8 cellular contexts compared by ENCODE assay signal in genomic region chr1:7962011-7962335, GRCh38. TPM values are rescaled to one million over a fixed set of nuclear protein-coding genes. Genes with fewer than 3 reads are reported as not detected.
DNase-seq lines count a peak whose midpoint lies in the region; ATAC-seq and TF ChIP-seq lines count a peak whose summit lies in the region.

No MANE protein-coding gene starts in this region.

- H3K36me3 ChIP-seq in IMR-90 (ENCODE audit: control insufficient read depth, insufficient read depth, low read length) (peaks cover 23% of the 10 kb centered on the region), brain microvascular endothelial cell (replicated peaks) (peaks cover 29% of the 10 kb centered on the region), mesodermal cell (ENCODE audit: control insufficient read depth, insufficient read depth, low read length) (peaks cover 44% of the 10 kb centered on the region)

- no peak for TF ChIP-seq POLR2A in IMR-90 (IDR thresholded peaks at IDR 0.05; ENCODE audit: low read depth, low read length)

- H3K18ac ChIP-seq in IMR-90 (ENCODE audit: low read depth, low read length): peak overlapping the region; percentile 70

- peak overlapping the region; percentile 88; the same call in 1 of the 2 replicates for H3K23ac ChIP-seq in IMR-90 (ENCODE audit: low read depth, low read length)

- H2BK120ac ChIP-seq in IMR-90 (ENCODE audit: low read depth, low read length): no peak overlapping the region

- BruUV-seq in IMR-90 (replicated peaks; lab: Mats Ljungman, UMichigan): TSS peak; percentile 23

- peaks cover 10% of the 10 kb centered on the region for H4K20me1 ChIP-seq in IMR-90 (ENCODE audit: insufficient read depth, low read length)

- H2AFZ ChIP-seq in IMR-90 (replicated peaks; ENCODE audit: low read length, poor library complexity): peak overlapping the region; percentile 98

- H2BK5ac ChIP-seq in IMR-90 (ENCODE audit: low read depth, low read length, poor library complexity, severe bottlenecking): peak overlapping the region; percentile 93

- H3K9me3 ChIP-seq in AG04450 (ENCODE audit: control insufficient read depth, insufficient read depth, low read length) (no peaks in the 10 kb centered on the region), IMR-90 (ENCODE audit: control insufficient read depth, insufficient read depth, low read length) (no peaks in the 10 kb centered on the region), mesodermal cell (ENCODE audit: control insufficient read depth, low read length) (no peaks in the 10 kb centered on the region)

- no peak overlapping the region for H2BK20ac ChIP-seq in IMR-90 (ENCODE audit: low read depth, low read length)

- H3K9me1 ChIP-seq in IMR-90 (ENCODE audit: insufficient read depth, low read length): no peaks in the 10 kb centered on the region; the same call in 1 of the 2 replicates

- 0% methylated on average over 6 of the region's 10 CpGs; no CpG with 5 or more reads in 1 of the 2 experiments for WGBS in IMR-90 (ENCODE audit: extremely low coverage in 2 of 2, insufficient read length in 1 of 2), 2 experiments
- WGBS in mesodermal cell (ENCODE audit: insufficient coverage in 2 of 2), 2 experiments: 0% methylated on average over 5 to 7 of the region's 10 CpGs

- H3K79me1 ChIP-seq in IMR-90 (ENCODE audit: low read depth in 1 of 2, low read length in 2 of 2): peaks cover 25 to 49% of the 10 kb centered on the region in 2 experiments

- peak overlapping the region; percentile 89 for H4K91ac ChIP-seq in IMR-90 (ENCODE audit: insufficient read depth, low read depth, low read length)

- CTCF ChIA-PET in AG04450 (lab: Charles Lee): interaction anchor here (3.2 kb wide), 1 partner anchor 13 kb away, joined by 15 read pairs; no protein-coding TSS in a partner anchor
- CTCF ChIA-PET in IMR-90 (lab: Yijun Ruan, JAX): interaction anchor here (0.5 to 1.5 kb wide), 2 partner anchors 13 to 889 kb away, joined by 3 to 5 read pairs; no protein-coding TSS in a partner anchor

- H3K9ac ChIP-seq in IMR-90 (ENCODE audit: low read depth, low read length): peak overlapping the region; percentile 97

- POLR2A ChIA-PET in AG04450 (lab: Yijun Ruan, JAX): interaction anchor here (1.0 kb wide), 2 partner anchors 21 to 381 kb away, joined by 4 read pairs; partner anchors contain the start of gene TNFRSF9
- POLR2A ChIA-PET in IMR-90 (lab: Charles Lee; ENCODE audit: unreplicated experiment): no interaction called here

- peak overlapping the region; percentile 78 for H3K27ac ChIP-seq in AG04450 (ENCODE audit: low read depth, low read length)
- peak overlapping the region; percentile 82 for H3K27ac ChIP-seq in IMR-90 (ENCODE audit: insufficient read depth, low read length)
- H3K27ac ChIP-seq in brain microvascular endothelial cell: peak overlapping the region; percentile 87
- peak overlapping the region; percentile 77 for H3K27ac ChIP-seq in mesodermal cell (ENCODE audit: low read depth, low read length, severe bottlenecking)

- intact Hi-C loops in IMR-90 (cut with micrococcal nuclease): no loop called here

- dilution Hi-C loops in IMR-90 (cut with HindIII; ENCODE audit: low sequenced_read_pairs, unreplicated experiment): no loop called here

- peak overlapping the region; percentile 78 to 92 for H4K8ac ChIP-seq in IMR-90 (ENCODE audit: low read depth in 2 of 2, low read length in 2 of 2)

- H3K4me1 ChIP-seq in IMR-90 (ENCODE audit: control insufficient read depth, insufficient read depth, low read length) (no peaks in the 10 kb centered on the region), mesodermal cell (ENCODE audit: control insufficient read depth, insufficient read depth, low read length, poor library complexity, severe bottlenecking) (peaks cover 6% of the 10 kb centered on the region)

- peak overlapping the region; percentile 66 for H2AK9ac ChIP-seq in IMR-90 (replicated peaks; ENCODE audit: low read depth, low read length, poor library complexity)

- TF ChIP-seq CTCF in AG04450 (IDR thresholded peaks at IDR 0.05; ENCODE audit: low read depth, low read length): no peak
- TF ChIP-seq CTCF in IMR-90 (conservative IDR thresholded peaks at IDR 0.05; ENCODE audit: low read depth, low read length): no peak
- no peak for TF ChIP-seq CTCF in brain microvascular endothelial cell (IDR thresholded peaks at IDR 0.05; ENCODE audit: low read depth, low read length, missing control alignments)

- H3K4ac ChIP-seq in IMR-90 (ENCODE audit: low read depth, low read length): peak overlapping the region; percentile 85

- H3K14ac ChIP-seq in IMR-90 (replicated peaks; ENCODE audit: low read depth, low read length): peak overlapping the region; percentile 89

- 0 out of 3 replicates have a peak overlapping the region, but pooled peaks have one; percentile 15 for H2BK15ac ChIP-seq in IMR-90 (ENCODE audit: low read depth, low read length)

- peak overlapping the region; percentile 76; the same call in 1 of the 2 replicates for H4K5ac ChIP-seq in IMR-90 (ENCODE audit: low read depth, low read length)

- H3K4me2 ChIP-seq in IMR-90 (ENCODE audit: low read depth, low read length): peak overlapping the region; percentile 75

- DNase-seq in AG04450 (ENCODE audit: low read depth, low spot score): no peak
- no peak for DNase-seq in IMR-90
- DNase-seq in brain microvascular endothelial cell: no peak
- DNase-seq in nucleus accumbens (lab: John Stamatoyannopoulos, UW): no peak
- DNase-seq in stimulated activated CD4-positive, alpha-beta T cell treated with anti-CD3 and anti-CD28 coated beads, Interleukin-15, amount 100 ng/mL, for 24 hours: no peak
- DNase-seq in CD1c-positive myeloid dendritic cell (ENCODE audit: extremely low spot score): no peak

- in situ Hi-C loops in IMR-90 (cut with MboI; ENCODE audit: low sequenced_read_pairs) (no loop called here), brain microvascular endothelial cell (cut with HindIII; ENCODE audit: low pct_ligation_motif_present, low sequenced_read_pairs) (no loop called here)

- no peaks in the 10 kb centered on the region for H3K27me3 ChIP-seq in AG04450 (ENCODE audit: control insufficient read depth, insufficient read depth, low read length)
- no peaks in the 10 kb centered on the region for H3K27me3 ChIP-seq in IMR-90 (ENCODE audit: control insufficient read depth, insufficient read depth, low read length)
- H3K27me3 ChIP-seq in brain microvascular endothelial cell (replicated peaks): no peaks in the 10 kb centered on the region

- H2AK5ac ChIP-seq in IMR-90 (ENCODE audit: low read depth, low read length): peak overlapping the region; percentile 87; the same call in 1 of the 2 replicates

- peak; percentile 11 for ATAC-seq in GM18909 (IDR thresholded peaks at IDR 0.05; ENCODE audit: poor library complexity, unreplicated experiment)
- ATAC-seq in IMR-90 (ENCODE audit: low read depth): no peak

- H3K4me3 ChIP-seq in AG04450 (ENCODE audit: low read depth, low read length) (peak overlapping the region; percentile 83), IMR-90 (ENCODE audit: insufficient read depth, low read depth, low read length) (peak overlapping the region; percentile 79), brain microvascular endothelial cell (ENCODE audit: low read depth, low read length) (peak overlapping the region; percentile 88), mesodermal cell (ENCODE audit: extremely low read depth, insufficient read depth, low read length, poor library complexity, severe bottlenecking) (peak overlapping the region; percentile 86)

- TF ChIP-seq RAD21 in IMR-90 (IDR thresholded peaks at IDR 0.05; ENCODE audit: low read length): no peak

- H3K56ac ChIP-seq in IMR-90 (ENCODE audit: extremely low read depth, insufficient read depth, low read length): peak overlapping the region; percentile 99

TF ChIP-seq in IMR-90, 13 proteins besides CTCF, POLR2A, EP300 and RAD21 (continues in another document):
- TF ChIP-seq ELK1 (IDR thresholded peaks at IDR 0.05; ENCODE audit: borderline replicate concordance, low read depth, low read length) (no peak; the same call in 1 of the 2 replicates), NFE2L2 (IDR thresholded peaks at IDR 0.05; ENCODE audit: low read depth, low read length) (no peak), SMC3 (IDR thresholded peaks at IDR 0.05; ENCODE audit: low read depth, low read length) (no peak), MAFK (IDR thresholded peaks at IDR 0.05; ENCODE audit: low read depth, low read length) (no peak), RFX5 (IDR thresholded peaks at IDR 0.05; ENCODE audit: low read depth, low read length) (no peak), BHLHE40 (IDR thresholded peaks at IDR 0.05; ENCODE audit: low read depth, low read length) (no peak), CHD1 (IDR thresholded peaks at IDR 0.05; ENCODE audit: low read depth, low read length) (no peak), MXI1 (IDR thresholded peaks at IDR 0.05; ENCODE audit: borderline replicate concordance, low read depth, low read length) (no peak), FOS (IDR thresholded peaks at IDR 0.05; ENCODE audit: low read depth, low read length) (no peak), CEBPB (IDR thresholded peaks at IDR 0.05; ENCODE audit: low read depth, low read length) (no peak)

RNA-seq across cellular contexts. Expression of gene PARK7, which starts 0.5 kb away (rescaled TPM):
- polyA plus RNA-seq in AG04450 (2011; rRNA removed): 403 and 479 TPM in 2 replicates
- polyA minus RNA-seq in AG04450 (2011; rRNA and poly(A)+ RNA removed): 107 and 112 TPM in 2 replicates
- 207 and 384 TPM in 2 replicates for total RNA-seq in IMR-90 (2012; rRNA removed)
- 348 and 357 TPM in 2 replicates for polyA plus RNA-seq in IMR-90 (2012; rRNA removed)
- 108 and 179 TPM in 2 replicates for polyA plus RNA-seq in IMR-90 (2012; cell fraction: cytosol; rRNA removed)
- 19.8 and 112 TPM in 2 replicates for polyA plus RNA-seq in IMR-90 (2012; cell fraction: nucleus; rRNA removed; ENCODE audit: low replicate concordance)
- polyA plus RNA-seq in mesodermal cell (2013, experiment 1 of 2): 333 TPM
- polyA plus RNA-seq in mesodermal cell (2013, experiment 2 of 2): 316 TPM

RNA-seq across cellular contexts. Expression of gene TNFRSF9, which starts 21.3 kb away (rescaled TPM):
- 0.91 and 0.94 TPM in 2 replicates for polyA plus RNA-seq in AG04450 (2011; rRNA removed)
- 0.55 and 0.91 TPM in 2 replicates for polyA minus RNA-seq in AG04450 (2011; rRNA and poly(A)+ RNA removed)
- total RNA-seq in IMR-90 (2012; rRNA removed): 0.56 and 0.72 TPM in 2 replicates
- polyA plus RNA-seq in IMR-90 (2012; rRNA removed): 0.43 and 0.56 TPM in 2 replicates
- 0.35 and 0.40 TPM in 2 replicates for polyA plus RNA-seq in IMR-90 (2012; cell fraction: cytosol; rRNA removed)
- polyA plus RNA-seq in IMR-90 (2012; cell fraction: nucleus; rRNA removed; ENCODE audit: low replicate concordance): 0.09 and 0.31 TPM in 2 replicates
- 0.74 TPM for polyA plus RNA-seq in mesodermal cell (2013, experiment 1 of 2)
- polyA plus RNA-seq in mesodermal cell (2013, experiment 2 of 2): 0.61 TPM
